In the genomic region with DNA sequence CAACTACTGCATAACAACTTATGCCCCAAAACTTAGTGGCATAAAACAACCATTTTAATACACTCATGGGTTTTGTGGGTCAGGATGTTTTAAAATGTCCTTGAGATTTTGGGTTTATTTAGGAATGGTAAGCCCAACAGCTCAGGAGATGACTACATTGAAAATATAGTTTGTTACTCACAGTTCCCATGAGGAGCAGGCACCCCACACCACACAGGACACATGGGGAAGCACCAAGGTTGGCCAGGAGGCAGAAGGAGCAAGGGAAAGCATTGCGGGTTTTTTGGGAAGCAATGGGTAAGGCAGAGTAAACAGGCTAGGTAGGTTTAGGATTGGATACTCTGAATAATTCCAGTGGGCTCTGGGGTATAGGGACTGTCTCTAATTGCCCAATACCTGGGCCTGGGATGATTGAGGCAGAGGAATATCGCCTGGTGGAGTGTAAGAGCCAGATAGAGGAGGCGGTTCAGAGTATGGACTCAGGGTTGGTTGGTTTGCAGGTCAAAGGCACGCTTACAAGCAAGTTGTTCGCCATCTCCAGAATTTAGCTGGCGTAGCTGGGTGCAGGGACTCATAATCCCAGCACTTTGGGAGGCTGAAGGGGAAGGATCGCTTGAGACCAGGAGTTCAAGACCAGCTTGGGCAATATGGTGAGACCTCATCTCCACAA, we compare ENCODE assay signal across 22 cellular contexts. TPM values are rescaled to one million over a fixed set of nuclear protein-coding genes. Genes with fewer than 3 reads are reported as not detected.
DNase-seq lines count a peak whose midpoint lies in the region; ATAC-seq, FAIRE-seq and TF ChIP-seq lines count a peak whose summit lies in the region.
"Had no signal": no experiment of that assay in that cellular context is flagged by ENCODE, and none has a peak within 500 bp of the region (broad histone marks: within the 10 kb centered on the region; RNA-seq: fewer than 3 reads in every experiment).

No MANE protein-coding gene starts in this region.

- no peaks in the 10 kb centered on the region for H4K20me1 ChIP-seq in HepG2 (ENCODE audit: insufficient read depth, low read length)

- CTCF ChIA-PET in HepG2 (lab: Yijun Ruan, JAX; ENCODE audit: low intra/inter-chr PET ratio, low total read pairs): no interaction called here
- CTCF ChIA-PET in HEK293 (lab: Yijun Ruan, JAX): interaction anchor here (0.8 to 20.4 kb wide), 10 partner anchors 8 to 166 kb away, joined by 4 to 487 read pairs (median 35); a partner anchor contains a TSS

- POLR2A ChIA-PET in HepG2 (lab: Yijun Ruan, JAX) (interaction anchor here (1.3 to 3.3 kb wide), 2 partner anchors 16 to 33 kb away, joined by 4 to 14 read pairs; a partner anchor contains a TSS), HEK293 (lab: Yijun Ruan, JAX) (interaction anchor here (1.2 to 2.6 kb wide), 2 partner anchors 10 to 17 kb away, joined by 6 to 23 read pairs; a partner anchor contains a TSS)

- H3K4me3 ChIP-seq in HepG2 (replicated peaks in 1 of 3; ENCODE audit: insufficient read depth in 1 of 3, low read depth in 2 of 3, low read length in 3 of 3) (no peak overlapping the region), right lobe of liver (no peak overlapping the region), HEK293 (ENCODE audit: low read depth, low read length) (no peak overlapping the region), kidney (ENCODE audit: low read length in 2 of 2) (no peak overlapping the region)
- H3K4me3 ChIP-seq: GM23338 had no signal

- no peaks in the 10 kb centered on the region for H3K9me3 ChIP-seq in HepG2 (ENCODE audit: low read length)
- H3K9me3 ChIP-seq in right lobe of liver: no peaks in the 10 kb centered on the region
- H3K9me3 ChIP-seq in HEK293 (ENCODE audit: control insufficient read depth, insufficient read depth, low read depth, low read length): no peaks in the 10 kb centered on the region
- no peaks in the 10 kb centered on the region for H3K9me3 ChIP-seq in kidney (ENCODE audit: control insufficient read depth in 1 of 2, low read length in 2 of 2)

- H3K4me2 ChIP-seq in HepG2 (ENCODE audit: low read depth, low read length): no peak overlapping the region
- H3K4me2 ChIP-seq: GM23338 had no signal

- no peak for DNase-seq in HepG2 (ENCODE audit: low spot score)
- no peak for DNase-seq in right lobe of liver
- peak; percentile 23 for DNase-seq in kidney
- no peak for DNase-seq in substantia nigra (lab: John Stamatoyannopoulos, UW)
- DNase-seq in stimulated activated CD4-positive, alpha-beta T cell treated with anti-CD3 and anti-CD28 coated beads, Interleukin-2, amount 100 ng/mL, for 24 hours: no peak
- no peak for DNase-seq in frontal cortex (ENCODE audit: low spot score in 2 of 2)
- DNase-seq: C1 segment of cervical spinal cord; Calu3; CD4-positive, alpha-beta memory T cell; COR-L47; DMS53; DMS79 treated with DMSO at 0.1 percent for 48 hours; GF-D8; H9; HFFc6 had no signal

- no peaks in the 10 kb centered on the region for H3K36me3 ChIP-seq in HepG2 (replicated peaks in 1 of 2; ENCODE audit: control insufficient read depth in 1 of 2, insufficient read depth in 2 of 2, low read length in 2 of 2)
- H3K36me3 ChIP-seq in right lobe of liver: no peaks in the 10 kb centered on the region
- no peaks in the 10 kb centered on the region for H3K36me3 ChIP-seq in HEK293 (ENCODE audit: control insufficient read depth in 2 of 2, insufficient read depth in 1 of 2, low read length in 2 of 2)
- H3K36me3 ChIP-seq in kidney (ENCODE audit: control insufficient read depth in 1 of 2, insufficient read depth in 2 of 2, low read length in 2 of 2): no peaks in the 10 kb centered on the region

- TF ChIP-seq POLR2A in HepG2 (IDR thresholded peaks at IDR 0.05; ENCODE audit: insufficient read depth in 1 of 2, low read depth in 2 of 2, low read length in 2 of 2): no peak
- TF ChIP-seq POLR2A in right lobe of liver (IDR thresholded peaks at IDR 0.05): no peak

- H3K4me1 ChIP-seq in HepG2 (ENCODE audit: insufficient read depth, low read length): peaks cover 51% of the 10 kb centered on the region
- H3K4me1 ChIP-seq in right lobe of liver: peaks cover 0 to 14% (median 4%) of the 10 kb centered on the region in 4 donors
- H3K4me1 ChIP-seq in HEK293 (ENCODE audit: control insufficient read depth, insufficient read depth, low read length): no peaks in the 10 kb centered on the region
- H3K4me1 ChIP-seq in kidney (ENCODE audit: control insufficient read depth in 1 of 2, insufficient read depth in 1 of 2, low read depth in 1 of 2, low read length in 2 of 2): no peaks in the 10 kb centered on the region

- H3K27ac ChIP-seq in HepG2 (ENCODE audit: extremely low read length, insufficient read depth, low read length) (no peak overlapping the region), right lobe of liver (no peak overlapping the region), HEK293 (ENCODE audit: extremely low read depth, low read depth, low read length) (no peak overlapping the region), kidney (ENCODE audit: low read depth in 2 of 2, low read length in 2 of 2) (no peak overlapping the region), substantia nigra (ENCODE audit: low read depth, low read length, poor library complexity, severe bottlenecking) (no peak overlapping the region)
- H3K27ac ChIP-seq: 22Rv1 had no signal

- BruUV-seq in HepG2 (replicated peaks; lab: Mats Ljungman, UMichigan): no TSS peak

- in situ Hi-C loops in HepG2 (cut with HindIII; ENCODE audit: extremely low pct_ligation_motif_present, low pct_unique_long_range_greater_than_20kb): loop anchor here (5.0 kb wide), 1 partner anchor 34 kb away; a partner anchor contains a TSS

- no peak overlapping the region for H2AFZ ChIP-seq in HepG2 (ENCODE audit: low read length)
- H2AFZ ChIP-seq: GM23338 had no signal

- TF ChIP-seq RAD21 in HepG2 (CRISPR knock-in tag; IDR thresholded peaks at IDR 0.05): no peak

- no peaks in the 10 kb centered on the region for H3K79me2 ChIP-seq in HepG2 (ENCODE audit: insufficient read depth, low read length)

- TF ChIP-seq CTCF in HepG2 (CRISPR knock-in tag; IDR thresholded peaks at IDR 0.05) (no peak), right lobe of liver (IDR thresholded peaks at IDR 0.05) (no peak), HEK293 (tag by site-specific recombination; IDR thresholded peaks at IDR 0.05) (no peak), kidney (IDR thresholded peaks at IDR 0.05; ENCODE audit: borderline replicate concordance, extremely low read depth, insufficient read depth) (no peak)

- FAIRE-seq in HepG2 (lab: Jason Lieb, UNC) (no peak), kidney (lab: Jason Lieb, UNC) (no peak), frontal cortex (lab: Jason Lieb, UNC) (no peak)
- FAIRE-seq: A204.1, GM12891, GM18507 had no signal

- TF ChIP-seq EP300 in HepG2 (IDR thresholded peaks at IDR 0.05; ENCODE audit: low read depth in 2 of 2, low read length in 2 of 2) (no peak), HepG2 (CRISPR knock-in tag; IDR thresholded peaks at IDR 0.05; ENCODE audit: borderline replicate concordance) (no peak)

- 52% methylated on average over 7 of the region's 7 CpGs for WGBS in HepG2 (ENCODE audit: low lambda C conversion rate)
- 74% methylated on average over 6 of the region's 7 CpGs for WGBS in right lobe of liver (ENCODE audit: insufficient coverage, low coverage, low lambda C conversion rate, missing lambda C conversion rate)

- no peak for ATAC-seq in HepG2
- ATAC-seq in right lobe of liver: no peak
- ATAC-seq: GM23338, HCT116 had no signal

- intact Hi-C loops in HepG2 (cut with micrococcal nuclease; ENCODE audit: unreplicated experiment) (no loop called here), right lobe of liver (cut with DNase I) (no loop called here), kidney (cut with DNase I) (no loop called here)

- H3K9ac ChIP-seq in HepG2 (ENCODE audit: insufficient read depth, low read depth, low read length) (no peak overlapping the region), kidney (ENCODE audit: low read length in 2 of 2) (no peak overlapping the region)

- H3K27me3 ChIP-seq in HepG2 (ENCODE audit: control insufficient read depth in 1 of 2, insufficient read depth in 2 of 2, low read length in 2 of 2): no peaks in the 10 kb centered on the region
- H3K27me3 ChIP-seq in right lobe of liver: no peaks in the 10 kb centered on the region

RNA-seq across cellular contexts. Expression of a gene that starts 10.0 kb away (rescaled TPM):
- total RNA-seq in HepG2 (2016; rRNA removed; fragmentation: Illumina TruSeq; extraction: Trizol) (not detected in 2 replicates), right lobe of liver (1 to 10 TPM; 1.5 to 3.1 (median 2.3) TPM), kidney (43.2 TPM), frontal cortex (6.1 TPM)
- total RNA-seq in HepG2 (2016; cell fraction: cytosol; rRNA removed; fragmentation: Illumina TruSeq; extraction: Trizol; ENCODE audit: low read depth): not detected in 2 replicates
- not detected in 2 replicates for total RNA-seq in HepG2 (2016; cell fraction: insoluble cytoplasmic fraction; rRNA removed; fragmentation: Illumina TruSeq; extraction: Trizol)
- total RNA-seq in HepG2 (2016; cell fraction: membrane; rRNA removed; fragmentation: Illumina TruSeq; extraction: Trizol): not detected in 2 replicates
- not detected in 2 replicates for total RNA-seq in HepG2 (2016; cell fraction: nucleus; rRNA removed; fragmentation: Illumina TruSeq; extraction: Trizol)
- polyA plus RNA-seq in HepG2 (2011; rRNA removed) (0.08 TPM in 1 of 2 replicates, not detected in the other), kidney (ENCODE audit: insufficient read depth, low read depth, low replicate concordance) (8.3 TPM)
- polyA plus RNA-seq in HepG2 (2011; cell fraction: cytosol; rRNA removed): 0.03 TPM in 1 of 2 replicates, not detected in the other
- polyA plus RNA-seq in HepG2 (2011; cell fraction: nucleus; rRNA removed): 0.03 and 0.26 TPM in 2 replicates
- polyA plus RNA-seq in HepG2 (2012): not detected in 2 replicates
- polyA plus RNA-seq in HepG2 (2016; cell fraction: cytosol; fragmentation: Illumina TruSeq; extraction: Trizol; ENCODE audit: low read depth): not detected in 2 replicates
- polyA plus RNA-seq in HepG2 (2016; cell fraction: insoluble cytoplasmic fraction; fragmentation: Illumina TruSeq; extraction: Trizol; ENCODE audit: low read depth): not detected in 2 replicates
- not detected in 2 replicates for polyA plus RNA-seq in HepG2 (2016; cell fraction: membrane; fragmentation: Illumina TruSeq; extraction: Trizol; ENCODE audit: low read depth)
- not detected in 2 replicates for polyA plus RNA-seq in HepG2 (2016; cell fraction: nucleus; fragmentation: Illumina TruSeq; extraction: Trizol; ENCODE audit: insufficient read depth, low read depth)
- 33.8 TPM in 1 of 2 replicates, not detected in the other for polyA minus RNA-seq in HepG2 (2011; rRNA and poly(A)+ RNA removed; ENCODE audit: low replicate concordance)
- polyA minus RNA-seq in HepG2 (2011; cell fraction: cytosol; rRNA and poly(A)+ RNA removed): not detected in 2 replicates
- 0.13 TPM in 1 of 2 replicates, not detected in the other for polyA minus RNA-seq in HepG2 (2011; cell fraction: nucleus; rRNA and poly(A)+ RNA removed)

RNA-seq across cellular contexts. Expression of a gene that starts 16.5 kb away (rescaled TPM):
- total RNA-seq in HepG2 (2016; rRNA removed; fragmentation: Illumina TruSeq; extraction: Trizol): 39.8 and 47.6 TPM in 2 replicates
- 17.3 and 23.9 TPM in 2 replicates for total RNA-seq in HepG2 (2016; cell fraction: cytosol; rRNA removed; fragmentation: Illumina TruSeq; extraction: Trizol; ENCODE audit: low read depth)
- total RNA-seq in HepG2 (2016; cell fraction: insoluble cytoplasmic fraction; rRNA removed; fragmentation: Illumina TruSeq; extraction: Trizol): 40.9 and 48.9 TPM in 2 replicates
- 32.7 and 40.7 TPM in 2 replicates for total RNA-seq in HepG2 (2016; cell fraction: membrane; rRNA removed; fragmentation: Illumina TruSeq; extraction: Trizol)
- 19.1 and 24.2 TPM in 2 replicates for total RNA-seq in HepG2 (2016; cell fraction: nucleus; rRNA removed; fragmentation: Illumina TruSeq; extraction: Trizol)
- polyA plus RNA-seq in HepG2 (2011; rRNA removed): 60.6 and 61.2 TPM in 2 replicates
- polyA plus RNA-seq in HepG2 (2011; cell fraction: cytosol; rRNA removed): 46.9 and 72.0 TPM in 2 replicates
- polyA plus RNA-seq in HepG2 (2011; cell fraction: nucleus; rRNA removed): 30.9 and 32.2 TPM in 2 replicates
- 17.8 and 27.6 TPM in 2 replicates for polyA plus RNA-seq in HepG2 (2012)
- polyA plus RNA-seq in HepG2 (2016; cell fraction: cytosol; fragmentation: Illumina TruSeq; extraction: Trizol; ENCODE audit: low read depth): 15.1 and 21.8 TPM in 2 replicates
- polyA plus RNA-seq in HepG2 (2016; cell fraction: insoluble cytoplasmic fraction; fragmentation: Illumina TruSeq; extraction: Trizol; ENCODE audit: low read depth): 52.4 and 52.8 TPM in 2 replicates
- polyA plus RNA-seq in HepG2 (2016; cell fraction: membrane; fragmentation: Illumina TruSeq; extraction: Trizol; ENCODE audit: low read depth): 23.9 and 32.8 TPM in 2 replicates
- polyA plus RNA-seq in HepG2 (2016; cell fraction: nucleus; fragmentation: Illumina TruSeq; extraction: Trizol; ENCODE audit: insufficient read depth, low read depth): 25.4 and 28.6 TPM in 2 replicates
- 68.6 and 143 TPM in 2 replicates for polyA minus RNA-seq in HepG2 (2011; rRNA and poly(A)+ RNA removed; ENCODE audit: low replicate concordance)
- polyA minus RNA-seq in HepG2 (2011; cell fraction: cytosol; rRNA and poly(A)+ RNA removed): 32.1 and 32.4 TPM in 2 replicates
- 21.8 and 28.6 TPM in 2 replicates for polyA minus RNA-seq in HepG2 (2011; cell fraction: nucleus; rRNA and poly(A)+ RNA removed)
- 10 to 100 TPM; 10.3 to 27.0 (median 20.2) TPM for total RNA-seq in right lobe of liver
- 10.7 TPM for total RNA-seq in kidney
- 15.5 TPM for polyA plus RNA-seq in kidney (ENCODE audit: insufficient read depth, low read depth, low replicate concordance)
- total RNA-seq in frontal cortex: 2.4 TPM

RNA-seq across cellular contexts. Expression of a gene that starts 33.4 kb away (rescaled TPM):
- total RNA-seq in HepG2 (2016; rRNA removed; fragmentation: Illumina TruSeq; extraction: Trizol) (6.1 and 19.7 TPM in 2 replicates), right lobe of liver (10 to 100 TPM in 5 of 6 experiments, 1 to 10 TPM in 1; 9.2 to 19.3 (median 12.6) TPM), kidney (34.4 TPM), frontal cortex (45.2 TPM)
- 2.8 and 3.8 TPM in 2 replicates for total RNA-seq in HepG2 (2016; cell fraction: cytosol; rRNA removed; fragmentation: Illumina TruSeq; extraction: Trizol; ENCODE audit: low read depth)
- total RNA-seq in HepG2 (2016; cell fraction: insoluble cytoplasmic fraction; rRNA removed; fragmentation: Illumina TruSeq; extraction: Trizol): 5.8 and 20.5 TPM in 2 replicates
- total RNA-seq in HepG2 (2016; cell fraction: membrane; rRNA removed; fragmentation: Illumina TruSeq; extraction: Trizol): 4.5 and 6.1 TPM in 2 replicates
- total RNA-seq in HepG2 (2016; cell fraction: nucleus; rRNA removed; fragmentation: Illumina TruSeq; extraction: Trizol): 36.5 and 37.6 TPM in 2 replicates
- polyA plus RNA-seq in HepG2 (2011; rRNA removed) (20.5 and 26.9 TPM in 2 replicates), kidney (ENCODE audit: insufficient read depth, low read depth, low replicate concordance) (23.3 TPM)
- polyA plus RNA-seq in HepG2 (2011; cell fraction: cytosol; rRNA removed): 11.3 and 12.9 TPM in 2 replicates
- polyA plus RNA-seq in HepG2 (2011; cell fraction: nucleus; rRNA removed): 107 and 112 TPM in 2 replicates
- 13.0 and 18.5 TPM in 2 replicates for polyA plus RNA-seq in HepG2 (2012)
- 0.68 and 0.92 TPM in 2 replicates for polyA plus RNA-seq in HepG2 (2016; cell fraction: cytosol; fragmentation: Illumina TruSeq; extraction: Trizol; ENCODE audit: low read depth)
- 4.2 and 4.9 TPM in 2 replicates for polyA plus RNA-seq in HepG2 (2016; cell fraction: insoluble cytoplasmic fraction; fragmentation: Illumina TruSeq; extraction: Trizol; ENCODE audit: low read depth)
- polyA plus RNA-seq in HepG2 (2016; cell fraction: membrane; fragmentation: Illumina TruSeq; extraction: Trizol; ENCODE audit: low read depth): 1.7 and 2.1 TPM in 2 replicates
- polyA plus RNA-seq in HepG2 (2016; cell fraction: nucleus; fragmentation: Illumina TruSeq; extraction: Trizol; ENCODE audit: insufficient read depth, low read depth): 50.1 and 57.5 TPM in 2 replicates
- 26.7 and 43.3 TPM in 2 replicates for polyA minus RNA-seq in HepG2 (2011; rRNA and poly(A)+ RNA removed; ENCODE audit: low replicate concordance)
- 6.0 and 6.5 TPM in 2 replicates for polyA minus RNA-seq in HepG2 (2011; cell fraction: cytosol; rRNA and poly(A)+ RNA removed)
- 45.2 and 45.3 TPM in 2 replicates for polyA minus RNA-seq in HepG2 (2011; cell fraction: nucleus; rRNA and poly(A)+ RNA removed)
